ENCODE assay signal across 8 cellular contexts in the genomic region with DNA sequence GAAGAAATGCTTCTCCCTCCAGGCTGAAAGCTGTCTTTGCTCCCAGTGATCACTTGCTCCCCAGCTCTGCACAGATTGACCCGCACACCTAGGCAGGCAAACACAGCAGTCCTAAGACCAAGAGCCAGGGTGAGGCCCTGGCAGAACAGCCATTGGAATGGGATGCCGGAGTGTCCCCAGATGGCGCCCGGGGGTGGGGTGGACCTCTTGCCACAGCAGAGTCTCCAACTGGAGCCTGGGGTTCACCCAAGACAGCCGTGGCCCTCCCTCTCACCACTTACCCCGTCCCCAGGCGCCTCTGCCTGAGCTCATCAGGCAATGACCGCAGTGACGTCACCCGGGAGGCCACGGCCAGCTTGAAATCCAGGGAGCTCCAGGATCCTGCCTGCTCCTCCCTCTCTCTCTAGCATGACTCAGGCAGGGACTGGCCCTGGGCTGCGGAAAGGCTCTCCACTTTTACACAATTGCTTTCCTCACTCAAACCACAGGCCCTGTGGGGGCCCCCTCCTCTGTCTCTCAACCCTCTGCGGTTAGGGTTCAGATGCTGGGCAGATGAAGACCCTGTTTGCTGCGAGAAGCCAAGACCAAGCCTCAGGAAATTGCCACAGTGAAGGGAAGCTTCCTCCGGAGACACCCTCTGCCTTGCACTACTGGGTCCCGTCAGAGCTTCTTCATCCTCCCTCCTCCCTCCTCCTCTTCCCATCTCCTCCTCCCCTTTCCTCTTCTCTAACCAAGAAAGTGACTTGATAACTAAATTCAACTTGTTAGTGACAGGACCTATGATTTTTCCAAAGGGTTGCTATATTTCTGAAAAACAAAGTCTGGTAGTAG. TPM values are rescaled to one million over a fixed set of nuclear protein-coding genes. Genes with fewer than 3 reads are reported as not detected.
DNase-seq lines count a peak whose midpoint lies in the region; ATAC-seq and TF ChIP-seq lines count a peak whose summit lies in the region.

No MANE protein-coding gene starts in this region.

- intact Hi-C loops in adrenal gland (cut with DNase I) (no loop called here), heart left ventricle (cut with DNase I) (loop anchor here in 1 of 10 donors (5.0 kb wide), 1 partner anchor 640 kb away; no protein-coding TSS in a partner anchor), posterior vena cava (cut with DNase I) (loop anchor here in 1 of 2 donors (5.0 kb wide), 1 partner anchor 1205 kb away; no protein-coding TSS in a partner anchor), aorta (cut with DNase I) (no loop called here)

- TF ChIP-seq CTCF in adrenal gland (IDR thresholded peaks at IDR 0.05) = no peak
- TF ChIP-seq CTCF in heart left ventricle (IDR thresholded peaks at IDR 0.05) = no peak

- DNase-seq in NCI-H1417 (lab: John Stamatoyannopoulos, UW) = peak in 2 of 3 experiments; percentile 16 to 44
- DNase-seq in NCI-H1417 treated with DMSO at 0.1 percent for 48 hours (lab: John Stamatoyannopoulos, UW) = no peak
- peak; percentile 62 for DNase-seq in SHP77 treated with DMSO at 0.1 percent for 48 hours (lab: John Stamatoyannopoulos, UW)
- DNase-seq in adrenal gland = peak; percentile 95 to 99 (median 98)
- peak; percentile 91 to 97 (median 95) for DNase-seq in heart left ventricle
- DNase-seq in posterior vena cava (ENCODE audit: low spot score) = peak; percentile 99
- peak; percentile 98 to 99 for DNase-seq in aorta

- WGBS in adrenal gland, 4 donors = 5 to 17% (median 14%) methylated on average over 8 to 16 of the region's 16 CpGs
- WGBS in heart left ventricle, 4 donors = 11 to 26% (median 20%) methylated on average over 12 to 16 of the region's 16 CpGs
- WGBS in aorta, 2 donors = 22 to 23% methylated on average over 16 of the region's 16 CpGs

- TF ChIP-seq POLR2A in adrenal gland (IDR thresholded peaks at IDR 0.05) (peak in 1 of 2 donors; percentile 13), heart left ventricle (IDR thresholded peaks at IDR 0.05) (no peak)

- no peak overlapping the region for H3K4me3 ChIP-seq in adrenal gland
- peak overlapping the region in 7 of 12 donors; percentile 0 to 32 (median 15) for H3K4me3 ChIP-seq in heart left ventricle
- H3K4me3 ChIP-seq in aorta (ENCODE audit: low read length in 2 of 2) = no peak overlapping the region

- no peaks in the 10 kb centered on the region for H3K27me3 ChIP-seq in adrenal gland
- no peaks in the 10 kb centered on the region for H3K27me3 ChIP-seq in heart left ventricle
- H3K27me3 ChIP-seq in aorta (ENCODE audit: control insufficient read depth in 1 of 2, insufficient read depth in 2 of 2, low read length in 1 of 2) = no peaks in the 10 kb centered on the region

- H3K4me1 ChIP-seq in adrenal gland (replicated peaks in 1 of 2) (peaks cover 16 to 22% of the 10 kb centered on the region in 2 donors), heart left ventricle (peaks cover 0 to 34% (median 14%) of the 10 kb centered on the region in 12 donors), aorta (ENCODE audit: control insufficient read depth in 1 of 2, insufficient read depth in 2 of 2, low read length in 2 of 2) (no peaks in the 10 kb centered on the region)

- H3K9me3 ChIP-seq in adrenal gland (replicated peaks in 1 of 3) (no peaks in the 10 kb centered on the region), heart left ventricle (no peaks in the 10 kb centered on the region), aorta (ENCODE audit: control insufficient read depth, low read length) (no peaks in the 10 kb centered on the region)

- H3K36me3 ChIP-seq in adrenal gland (replicated peaks in 1 of 2) (no peaks in the 10 kb centered on the region), heart left ventricle (no peaks in the 10 kb centered on the region), aorta (ENCODE audit: control insufficient read depth in 1 of 2, insufficient read depth in 2 of 2, low read length in 1 of 2) (no peaks in the 10 kb centered on the region)

- ATAC-seq in heart left ventricle = peak; percentile 87 to 99 (median 97)
- ATAC-seq in aorta (ENCODE audit: low FRiP score) = peak; percentile 97
- ATAC-seq in HG03469 (IDR thresholded peaks at IDR 0.05; ENCODE audit: unreplicated experiment) = no peak

- H3K27ac ChIP-seq in adrenal gland (peak overlapping the region in 4 of 5 donors; percentile 26 to 90 (median 64)), heart left ventricle (peak overlapping the region in 11 of 12 donors; percentile 12 to 78 (median 62)), aorta (ENCODE audit: low read depth in 1 of 2, low read length in 2 of 2) (peak overlapping the region in 1 of 2 donors; percentile 11)

RNA-seq across cellular contexts. Expression of gene PTGES, which starts 24.3 kb away (rescaled TPM):
- total RNA-seq in adrenal gland (1 to 10 TPM in 5 of 8 donors, under 1 TPM in 2, not detected in 1; 0.12 to 2.8 (median 1.3) TPM), heart left ventricle (1 to 10 TPM in 4 of 9 donors, under 1 TPM in 5; 0.30 to 3.0 (median 0.83) TPM), posterior vena cava (10 to 100 TPM in 1 of 2 donors, 1 to 10 TPM in 1; 7.9 to 15.9 TPM), aorta (1 to 10 TPM; 3.5 to 9.1 TPM)
- polyA plus RNA-seq in adrenal gland (1 to 10 TPM; 1.2 to 4.4 (median 3.7) TPM), heart left ventricle (1 to 10 TPM; 1.5 to 2.7 TPM), aorta (1 to 10 TPM in 1 of 2 donors, under 1 TPM in 1; 0.13 to 2.3 TPM)

RNA-seq across cellular contexts. Expression of gene TOR1B, which starts 25.8 kb away (rescaled TPM):
- total RNA-seq in adrenal gland (10 to 100 TPM; 19.5 to 36.3 (median 28.6) TPM), heart left ventricle (10 to 100 TPM in 8 of 9 donors, 1 to 10 TPM in 1; 9.4 to 16.1 (median 13.0) TPM), posterior vena cava (10 to 100 TPM; 16.9 to 17.5 TPM), aorta (10 to 100 TPM; 20.4 to 24.3 TPM)
- polyA plus RNA-seq in adrenal gland (10 to 100 TPM in 1 of 3 donors, 1 to 10 TPM in 2; 9.8 to 23.7 (median 10.0) TPM), heart left ventricle (10 to 100 TPM in 1 of 2 donors, 1 to 10 TPM in 1; 7.3 to 20.7 TPM), aorta (10 to 100 TPM; 11.4 to 19.5 TPM)

RNA-seq across cellular contexts. Expression of gene TOR1A, which starts 46.8 kb away (rescaled TPM):
- total RNA-seq in adrenal gland = 10 to 100 TPM; 23.7 to 61.4 (median 39.8) TPM
- 10 to 100 TPM; 19.7 to 51.1 (median 25.5) TPM for polyA plus RNA-seq in adrenal gland
- 10 to 100 TPM; 11.0 to 27.3 (median 15.7) TPM for total RNA-seq in heart left ventricle
- 10 to 100 TPM; 10.5 to 23.3 TPM for polyA plus RNA-seq in heart left ventricle
- total RNA-seq in posterior vena cava = 10 to 100 TPM; 24.0 to 26.1 TPM
- 10 to 100 TPM; 27.1 to 29.0 TPM for total RNA-seq in aorta
- 10 to 100 TPM; 25.2 to 25.7 TPM for polyA plus RNA-seq in aorta

RNA-seq across cellular contexts. Expression of gene C9orf78, which starts 57.9 kb away (rescaled TPM):
- total RNA-seq in adrenal gland (10 to 100 TPM; 36.2 to 89.5 (median 41.5) TPM), heart left ventricle (10 to 100 TPM; 28.4 to 54.8 (median 32.5) TPM), posterior vena cava (10 to 100 TPM; 31.3 to 40.0 TPM), aorta (10 to 100 TPM; 33.8 to 38.1 TPM)
- polyA plus RNA-seq in adrenal gland (100 to 1,000 TPM in 1 of 3 donors, 10 to 100 TPM in 2; 35.6 to 116 (median 50.8) TPM), heart left ventricle (10 to 100 TPM; 36.0 to 69.2 TPM), aorta (10 to 100 TPM; 67.5 to 93.0 TPM)

RNA-seq across cellular contexts. Expression of gene USP20, which starts 58.1 kb away (rescaled TPM):
- 10 to 100 TPM; 17.7 to 50.1 (median 34.5) TPM for total RNA-seq in adrenal gland
- polyA plus RNA-seq in adrenal gland = 10 to 100 TPM; 14.0 to 73.4 (median 69.5) TPM
- total RNA-seq in heart left ventricle = 10 to 100 TPM in 7 of 9 donors, 1 to 10 TPM in 2; 9.5 to 19.7 (median 13.1) TPM
- polyA plus RNA-seq in heart left ventricle = 10 to 100 TPM in 1 of 2 donors, 1 to 10 TPM in 1; 9.4 to 12.1 TPM
- total RNA-seq in posterior vena cava = 10 to 100 TPM; 25.8 to 26.0 TPM
- total RNA-seq in aorta = 10 to 100 TPM; 36.4 to 54.2 TPM
- polyA plus RNA-seq in aorta = 100 to 1,000 TPM in 1 of 2 donors, 10 to 100 TPM in 1; 15.9 to 108 TPM

Comparison
In these comparisons a context has a peak if more than half of its experiments do, and no peak if none do; other contexts are left out.
1. H3K4me3 ChIP-seq: peak in heart left ventricle (7 of 12); none in adrenal gland (0 of 4) and aorta (0 of 2).